ENCODE assay signal across 20 cellular contexts in the genomic region with DNA sequence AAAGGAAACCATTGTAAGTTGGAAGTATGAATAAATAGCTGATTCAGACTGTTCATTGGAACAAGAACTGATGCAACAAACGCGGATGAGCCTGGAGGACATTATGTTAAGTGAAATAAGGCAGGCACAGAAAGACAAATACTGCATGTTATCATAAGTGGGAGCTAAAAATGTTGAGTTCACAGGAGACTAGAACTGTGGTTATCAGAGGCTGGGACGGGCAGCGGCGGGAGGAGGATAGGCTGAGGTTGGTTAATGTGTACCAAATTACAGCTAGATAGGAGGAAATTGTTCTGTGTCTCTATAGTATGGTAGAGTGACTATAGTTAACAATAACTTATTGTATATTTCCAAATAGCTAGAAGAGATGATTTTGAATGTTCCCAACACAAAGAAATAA.
"Had no signal": no experiment of that assay in that cellular context is flagged by ENCODE, and none has a peak within 500 bp of the region (broad histone marks: within the 10 kb centered on the region; RNA-seq: fewer than 3 reads in every experiment).

No MANE protein-coding gene starts in this region.

- H3K9me3 ChIP-seq: esophagus muscularis mucosa, gastrocnemius medialis, left lung, lower lobe of right lung had no signal

- H3K27me3 ChIP-seq: dorsolateral prefrontal cortex, esophagus muscularis mucosa, foreskin keratinocyte, gastrocnemius medialis, hepatocyte, left lung had no signal

- H3K36me3 ChIP-seq: gastrocnemius medialis had no signal

- H3K27ac ChIP-seq: coronary artery, dorsolateral prefrontal cortex, esophagus muscularis mucosa, foreskin keratinocyte, gastrocnemius medialis, hepatocyte, left lung, lower lobe of right lung had no signal

- DNase-seq: dermis blood vessel endothelial cell; dorsolateral prefrontal cortex; effector CD4-positive, alpha-beta T cell; effector memory CD4-positive, alpha-beta T cell; foreskin keratinocyte; gastrocnemius medialis; glutamatergic neuron; head of caudate nucleus; hypothalamus; immature natural killer cell; islet precursor cell; kidney; kidney glomerular epithelial cell; left lung; lower lobe of right lung; mesendoderm; naive thymus-derived CD4-positive, alpha-beta T cell had no signal

- H3K4me3 ChIP-seq: coronary artery, dorsolateral prefrontal cortex, esophagus muscularis mucosa, gastrocnemius medialis, hepatocyte, left lung, lower lobe of right lung had no signal

- H3K4me1 ChIP-seq: gastrocnemius medialis, lower lobe of right lung had no signal

- ATAC-seq: foreskin keratinocyte; gastrocnemius medialis; left lung; lower lobe of right lung; naive thymus-derived CD4-positive, alpha-beta T cell had no signal
